In the genomic region with DNA sequence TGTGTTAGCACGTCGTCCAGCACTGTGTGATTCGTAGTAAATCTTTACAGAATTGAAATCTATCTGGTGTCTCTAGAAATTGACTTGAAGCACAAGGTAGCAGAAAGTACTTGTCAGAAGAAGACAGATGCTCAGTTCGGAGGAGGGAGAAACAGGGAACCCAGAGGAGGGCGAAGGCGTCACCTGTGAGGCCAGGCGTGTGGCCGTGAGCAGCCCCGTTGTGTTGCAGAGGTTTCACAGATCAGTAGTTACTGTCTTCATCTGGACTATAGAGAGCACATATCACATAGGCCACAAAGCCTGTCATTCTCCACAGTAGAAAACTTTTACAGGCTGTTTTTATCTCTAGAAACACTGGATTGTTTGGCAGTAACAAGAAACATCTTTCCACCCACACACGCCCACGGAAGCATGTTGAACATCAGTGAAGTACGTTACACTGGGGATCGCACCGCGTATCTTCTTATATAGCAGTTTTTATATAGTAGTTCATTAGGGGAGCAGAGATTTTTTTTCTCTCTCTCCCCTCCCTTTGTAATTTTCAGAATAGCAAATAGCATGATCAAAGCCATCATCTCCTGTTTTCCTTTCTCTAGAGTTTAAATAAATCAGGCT, we compare ENCODE assay signal across 17 cellular contexts. TPM values are rescaled to one million over a fixed set of nuclear protein-coding genes. Genes with fewer than 3 reads are reported as not detected.
DNase-seq lines count a peak whose midpoint lies in the region; ATAC-seq and TF ChIP-seq lines count a peak whose summit lies in the region.
"Had no signal": no experiment of that assay in that cellular context is flagged by ENCODE, and none has a peak within 500 bp of the region (broad histone marks: within the 10 kb centered on the region; RNA-seq: fewer than 3 reads in every experiment).

No MANE protein-coding gene starts in this region.

- H3K4me3 Mint-ChIP-seq in brain, result no peak overlapping the region
- H3K4me3 Mint-ChIP-seq: CD4-positive, alpha-beta memory T cell; immature natural killer cell; stimulated activated effector memory CD8-positive, alpha-beta T cell treated with anti-CD3 and anti-CD28 coated beads, Interleukin-12 subunit alpha, Interleukin-12 subunit beta, amount 100 ng/mL, for 72 hours; T-helper 1 cell treated with Interleukin-12 subunit alpha and Interleukin-12 subunit beta and Interleukin-4 antibody, amounts not matched to agents 30 μg/mL and 1 μg/mL, for 36 hours had no signal

- no peaks in the 10 kb centered on the region for H3K36me3 Mint-ChIP-seq in brain
- H3K36me3 Mint-ChIP-seq: CD4-positive, alpha-beta memory T cell; immature natural killer cell; stimulated activated effector memory CD8-positive, alpha-beta T cell treated with anti-CD3 and anti-CD28 coated beads, Interleukin-12 subunit alpha, Interleukin-12 subunit beta, amount 100 ng/mL, for 72 hours had no signal

- CTCF ChIA-PET in HEK293 (lab: Yijun Ruan, JAX), result interaction anchor here (0.7 to 3.1 kb wide), 19 partner anchors 10 to 408 kb away, joined by 3 to 44 read pairs (median 4); a partner anchor contains a TSS

- no peak for TF ChIP-seq CTCF in HEK293 (tag by site-specific recombination; IDR thresholded peaks at IDR 0.05)
- TF ChIP-seq CTCF in brain (conservative IDR thresholded peaks at IDR 0.05), result no peak
- no peak for TF ChIP-seq CTCF in GM10266 (IDR thresholded peaks at IDR 0.05; ENCODE audit: control insufficient read depth, insufficient read depth, low read depth, missing control alignments)

- H3K4me2 ChIP-seq in skeletal muscle satellite cell (ENCODE audit: low read length), result peak overlapping the region; percentile 79

- ATAC-seq in left ventricle myocardium superior, result peak; percentile 30
- ATAC-seq: stimulated activated effector memory CD8-positive, alpha-beta T cell treated with anti-CD3 and anti-CD28 coated beads, Interleukin-12 subunit alpha, Interleukin-12 subunit beta, amount 100 ng/mL, for 72 hours had no signal

- H3K36me3 ChIP-seq in HEK293 (ENCODE audit: control insufficient read depth in 2 of 2, insufficient read depth in 1 of 2, low read length in 2 of 2) (no peaks in the 10 kb centered on the region), skeletal muscle satellite cell (ENCODE audit: insufficient read depth, low read length) (no peaks in the 10 kb centered on the region)

- H3K4me3 ChIP-seq in HEK293 (ENCODE audit: low read depth, low read length) (no peak overlapping the region), skeletal muscle satellite cell (ENCODE audit: low read length) (peak overlapping the region; percentile 50)
- H3K4me3 ChIP-seq: GM12878 had no signal

- peaks cover 7 to 16% (median 10%) of the 10 kb centered on the region in 5 experiments for H3K9me3 Mint-ChIP-seq in brain
- H3K9me3 Mint-ChIP-seq: immature natural killer cell; T-helper 1 cell treated with Interleukin-12 subunit alpha and Interleukin-12 subunit beta and Interleukin-4 antibody, amounts not matched to agents 30 μg/mL and 1 μg/mL, for 36 hours had no signal

- H3K27me3 Mint-ChIP-seq in brain, result peaks cover 6% of the 10 kb centered on the region

- H3K9ac ChIP-seq in skeletal muscle satellite cell (ENCODE audit: low read depth, low read length), result peak overlapping the region; percentile 15

- H3K27me3 ChIP-seq in skeletal muscle satellite cell (ENCODE audit: control insufficient read depth, insufficient read depth, low read length), result no peaks in the 10 kb centered on the region

- DNase-seq in left ventricle myocardium superior (no peak), GM10266 (ENCODE audit: extremely low spot score) (no peak), RKO (ENCODE audit: low spot score) (no peak)
- DNase-seq in activated T-cell treated with anti-CD3 and anti-CD28 coated beads, Interleukin-2, amount 50 U/mL, for 1 hour, result no peak
- DNase-seq: activated effector memory CD4-positive, alpha-beta T cell treated with anti-CD3 and anti-CD28 coated beads, Interleukin-2, amount 50 U/mL, for 16 hours; CD4-positive, alpha-beta memory T cell; DMS153; immature natural killer cell; NCI-H1048; NCI-H187 treated with DMSO at 0.1 percent for 48 hours; NCI-H774 had no signal

- no peaks in the 10 kb centered on the region for H3K4me1 ChIP-seq in HEK293 (ENCODE audit: control insufficient read depth, insufficient read depth, low read length)
- peaks cover 2% of the 10 kb centered on the region for H3K4me1 ChIP-seq in skeletal muscle satellite cell (ENCODE audit: control insufficient read depth, insufficient read depth, low read length)

- intact Hi-C loops in left ventricle myocardium superior (cut with micrococcal nuclease), result loop anchor here (5.0 kb wide), 1 partner anchor 379 kb away; no protein-coding TSS in a partner anchor

- peak overlapping the region in 3 of 5 experiments; percentile 7 to 79 (median 37) for H3K27ac Mint-ChIP-seq in brain
- H3K27ac Mint-ChIP-seq: CD4-positive, alpha-beta memory T cell; immature natural killer cell; stimulated activated effector memory CD8-positive, alpha-beta T cell treated with anti-CD3 and anti-CD28 coated beads, Interleukin-12 subunit alpha, Interleukin-12 subunit beta, amount 100 ng/mL, for 72 hours; T-helper 1 cell treated with Interleukin-12 subunit alpha and Interleukin-12 subunit beta and Interleukin-4 antibody, amounts not matched to agents 30 μg/mL and 1 μg/mL, for 36 hours had no signal

- POLR2A ChIA-PET in HEK293 (lab: Yijun Ruan, JAX), result no interaction called here

- no peak overlapping the region for H3K27ac ChIP-seq in HEK293 (ENCODE audit: extremely low read depth, low read depth, low read length)

- peaks cover 24% of the 10 kb centered on the region for H3K4me1 Mint-ChIP-seq in brain
- H3K4me1 Mint-ChIP-seq: CD4-positive, alpha-beta memory T cell; immature natural killer cell; stimulated activated effector memory CD8-positive, alpha-beta T cell treated with anti-CD3 and anti-CD28 coated beads, Interleukin-12 subunit alpha, Interleukin-12 subunit beta, amount 100 ng/mL, for 72 hours had no signal

- no peaks in the 10 kb centered on the region for H3K9me3 ChIP-seq in HEK293 (ENCODE audit: control insufficient read depth, insufficient read depth, low read depth, low read length)
- H3K9me3 ChIP-seq in skeletal muscle satellite cell (replicated peaks; ENCODE audit: low read length), result no peaks in the 10 kb centered on the region

TF ChIP-seq in HEK293, 187 proteins besides CTCF, POLR2A, EP300 and RAD21:
- no peak for TF ChIP-seq ZNF112 (tag by site-specific recombination; IDR thresholded peaks at IDR 0.05)
- TF ChIP-seq ZNF830 (tag by site-specific recombination; IDR thresholded peaks at IDR 0.05; ENCODE audit: low read depth), result no peak
- 0 out of 2 replicates have a peak, but pooled peaks have one; percentile 39 for TF ChIP-seq EGR2 (tag by site-specific recombination; IDR thresholded peaks at IDR 0.05; ENCODE audit: low read depth)
- no peak for TF ChIP-seq ZNF701 (tag by site-specific recombination; IDR thresholded peaks at IDR 0.05)
- TF ChIP-seq ZNF221 (tag by site-specific recombination; IDR thresholded peaks at IDR 0.05; ENCODE audit: borderline replicate concordance), result no peak
- TF ChIP-seq ZFHX2 (tag by site-specific recombination; conservative IDR thresholded peaks at IDR 0.05), result peak; percentile 34; the same call in 1 of the 2 replicates
- TF ChIP-seq GLIS2 (tag by site-specific recombination; IDR thresholded peaks at IDR 0.05), result no peak
- TF ChIP-seq, protein P1, sequence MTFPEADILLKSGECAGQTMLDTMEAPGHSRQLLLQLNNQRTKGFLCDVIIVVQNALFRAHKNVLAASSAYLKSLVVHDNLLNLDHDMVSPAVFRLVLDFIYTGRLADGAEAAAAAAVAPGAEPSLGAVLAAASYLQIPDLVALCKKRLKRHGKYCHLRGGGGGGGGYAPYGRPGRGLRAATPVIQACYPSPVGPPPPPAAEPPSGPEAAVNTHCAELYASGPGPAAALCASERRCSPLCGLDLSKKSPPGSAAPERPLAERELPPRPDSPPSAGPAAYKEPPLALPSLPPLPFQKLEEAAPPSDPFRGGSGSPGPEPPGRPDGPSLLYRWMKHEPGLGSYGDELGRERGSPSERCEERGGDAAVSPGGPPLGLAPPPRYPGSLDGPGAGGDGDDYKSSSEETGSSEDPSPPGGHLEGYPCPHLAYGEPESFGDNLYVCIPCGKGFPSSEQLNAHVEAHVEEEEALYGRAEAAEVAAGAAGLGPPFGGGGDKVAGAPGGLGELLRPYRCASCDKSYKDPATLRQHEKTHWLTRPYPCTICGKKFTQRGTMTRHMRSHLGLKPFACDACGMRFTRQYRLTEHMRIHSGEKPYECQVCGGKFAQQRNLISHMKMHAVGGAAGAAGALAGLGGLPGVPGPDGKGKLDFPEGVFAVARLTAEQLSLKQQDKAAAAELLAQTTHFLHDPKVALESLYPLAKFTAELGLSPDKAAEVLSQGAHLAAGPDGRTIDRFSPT (tag by site-specific recombination; IDR thresholded peaks at IDR 0.05), result no peak
- TF ChIP-seq, protein P2, sequence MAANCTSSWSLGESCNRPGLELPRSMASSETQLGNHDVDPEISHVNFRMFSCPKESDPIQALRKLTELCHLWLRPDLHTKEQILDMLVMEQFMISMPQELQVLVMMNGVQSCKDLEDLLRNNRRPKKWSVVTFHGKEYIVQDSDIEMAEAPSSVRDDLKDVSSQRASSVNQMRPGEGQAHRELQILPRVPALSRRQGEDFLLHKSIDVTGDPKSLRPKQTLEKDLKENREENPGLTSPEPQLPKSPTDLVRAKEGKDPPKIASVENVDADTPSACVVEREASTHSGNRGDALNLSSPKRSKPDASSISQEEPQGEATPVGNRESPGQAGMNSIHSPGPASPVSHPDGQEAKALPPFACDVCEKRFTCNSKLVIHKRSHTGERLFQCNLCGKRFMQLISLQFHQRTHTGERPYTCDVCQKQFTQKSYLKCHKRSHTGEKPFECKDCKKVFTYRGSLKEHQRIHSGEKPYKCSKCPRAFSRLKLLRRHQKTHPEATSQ (tag by site-specific recombination; IDR thresholded peaks at IDR 0.05), result no peak
- no peak for TF ChIP-seq ZNF514 (tag by site-specific recombination; IDR thresholded peaks at IDR 0.05)

RNA-seq across cellular contexts. Expression of a gene that starts 48.1 kb away (rescaled TPM):
- polyA plus RNA-seq in brain (ENCODE audit: insufficient read depth, low read depth, low replicate concordance), result 0.36 TPM
- 6.3 TPM for total RNA-seq in left ventricle myocardium superior
- total RNA-seq in skeletal muscle satellite cell (2012; rRNA removed), result 3.7 and 6.1 TPM in 2 replicates
